8 cellular contexts compared by ENCODE assay signal in genomic region chr14:96796851-96797187, GRCh38. TPM values are rescaled to one million over a fixed set of nuclear protein-coding genes. Genes with fewer than 3 reads are reported as not detected.
DNase-seq lines count a peak whose midpoint lies in the region; ATAC-seq and TF ChIP-seq lines count a peak whose summit lies in the region.

No MANE protein-coding gene starts in this region.

- H3K79me2 ChIP-seq in GM23338 (replicated peaks; ENCODE audit: insufficient read depth), result peaks cover 44% of the 10 kb centered on the region

- H3K36me3 ChIP-seq in CD8-positive, alpha-beta T cell (ENCODE audit: insufficient read depth, low read length), result no peaks in the 10 kb centered on the region
- no peaks in the 10 kb centered on the region for H3K36me3 ChIP-seq in GM23338 (ENCODE audit: insufficient read depth)
- no peaks in the 10 kb centered on the region for H3K36me3 ChIP-seq in naive thymus-derived CD4-positive, alpha-beta T cell (ENCODE audit: control insufficient read depth in 2 of 3, insufficient read depth in 3 of 3, low read length in 3 of 3)

- no peaks in the 10 kb centered on the region for H3K9me3 ChIP-seq in CD8-positive, alpha-beta T cell (ENCODE audit: low read length)
- no peaks in the 10 kb centered on the region for H3K9me3 ChIP-seq in naive thymus-derived CD4-positive, alpha-beta T cell (ENCODE audit: control insufficient read depth in 2 of 3, low read length in 3 of 3)

- no peak for DNase-seq in CD8-positive, alpha-beta T cell
- DNase-seq in GM23338 (ENCODE audit: low spot score), result no peak
- DNase-seq in activated T-helper 1 cell treated with anti-CD3 and anti-CD28 coated beads, Interleukin-12 subunit alpha, Interleukin-12 subunit beta, Interleukin-2, Interleukin-4 antibody, amounts not matched to agents 30 ng/mL and 10 ng/mL and 1 ng/mL, durations not matched to agents 14 hours and 24 hours and 36 hours (ENCODE audit: low spot score), result no peak
- no peak for DNase-seq in naive thymus-derived CD4-positive, alpha-beta T cell
- no peak for DNase-seq in GM13976 (ENCODE audit: low spot score)
- DNase-seq in COLO829 (ENCODE audit: low spot score), result no peak
- DNase-seq in RKO (ENCODE audit: low spot score), result no peak
- no peak for DNase-seq in islet precursor cell

- no peak for ATAC-seq in CD8-positive, alpha-beta T cell
- ATAC-seq in GM23338, result no peak
- ATAC-seq in naive thymus-derived CD4-positive, alpha-beta T cell, result no peak

- peaks cover 19% of the 10 kb centered on the region for H3K4me1 ChIP-seq in CD8-positive, alpha-beta T cell (ENCODE audit: insufficient read depth, low read length)
- peaks cover 14% of the 10 kb centered on the region for H3K4me1 ChIP-seq in GM23338 (ENCODE audit: insufficient read depth)
- peaks cover 10 to 14% of the 10 kb centered on the region in 2 donors for H3K4me1 ChIP-seq in naive thymus-derived CD4-positive, alpha-beta T cell (ENCODE audit: control insufficient read depth in 2 of 2, insufficient read depth in 2 of 2, low read length in 2 of 2)

- H3K4me3 Mint-ChIP-seq in CD8-positive, alpha-beta T cell, result peak overlapping the region; percentile 78
- peak overlapping the region; percentile 61 for H3K4me3 Mint-ChIP-seq in GM23338
- H3K4me3 Mint-ChIP-seq in activated T-helper 1 cell treated with anti-CD3 and anti-CD28 coated beads, Interleukin-12 subunit alpha, Interleukin-12 subunit beta, Interleukin-2, Interleukin-4 antibody, amounts not matched to agents 30 ng/mL and 10 ng/mL and 1 ng/mL, durations not matched to agents 14 hours and 24 hours and 36 hours, result peak overlapping the region; percentile 82
- H3K4me3 Mint-ChIP-seq in naive thymus-derived CD4-positive, alpha-beta T cell, result peak overlapping the region; percentile 75 to 93 (median 83)

- H3K27me3 ChIP-seq in CD8-positive, alpha-beta T cell (ENCODE audit: insufficient read depth, low read length), result no peaks in the 10 kb centered on the region
- H3K27me3 ChIP-seq in GM23338 (ENCODE audit: insufficient read depth), result no peaks in the 10 kb centered on the region
- no peaks in the 10 kb centered on the region for H3K27me3 ChIP-seq in naive thymus-derived CD4-positive, alpha-beta T cell (ENCODE audit: control insufficient read depth in 2 of 2, insufficient read depth in 2 of 2, low read length in 2 of 2)

- CTCF ChIA-PET in CD8-positive, alpha-beta T cell (lab: Charles Lee), result no interaction called here
- CTCF ChIA-PET in naive thymus-derived CD4-positive, alpha-beta T cell (lab: Charles Lee), result no interaction called here

- intact Hi-C loops in CD8-positive, alpha-beta T cell (cut with DNase I, micrococcal nuclease), result loop anchor here (1.0 to 10.0 kb wide), 7 partner anchors 35 to 1428 kb away; partner anchors contain the start of genes PAPOLA (in 2 of the 2), AK7 (in 1 of the 2), ATG2B (in 1 of the 2) and GSKIP (in 1 of the 2)
- intact Hi-C loops in activated T-helper 1 cell treated with anti-CD3 and anti-CD28 coated beads, Interleukin-12 subunit alpha, Interleukin-12 subunit beta, Interleukin-2, Interleukin-4 antibody, amounts not matched to agents 30 ng/mL and 10 ng/mL and 1 ng/mL, durations not matched to agents 14 hours and 24 hours and 36 hours (cut with micrococcal nuclease), result loop anchor here (1.0 to 5.0 kb wide), 4 partner anchors 35 to 405 kb away; partner anchors contain the start of genes AK7 and PAPOLA
- intact Hi-C loops in naive thymus-derived CD4-positive, alpha-beta T cell (cut with micrococcal nuclease), result loop anchor here (1.0 to 10.0 kb wide), 9 partner anchors 35 to 660 kb away; partner anchors contain the start of genes ATG2B (in 2 of the 2), GSKIP (in 2 of the 2) and PAPOLA (in 2 of the 2)

- H3K27ac Mint-ChIP-seq in CD8-positive, alpha-beta T cell, result peak overlapping the region; percentile 84
- H3K27ac Mint-ChIP-seq in GM23338, result no peak overlapping the region
- peak overlapping the region; percentile 82 for H3K27ac Mint-ChIP-seq in activated T-helper 1 cell treated with anti-CD3 and anti-CD28 coated beads, Interleukin-12 subunit alpha, Interleukin-12 subunit beta, Interleukin-2, Interleukin-4 antibody, amounts not matched to agents 30 ng/mL and 10 ng/mL and 1 ng/mL, durations not matched to agents 14 hours and 24 hours and 36 hours
- H3K27ac Mint-ChIP-seq in naive thymus-derived CD4-positive, alpha-beta T cell, result peak overlapping the region in 8 of 9 donors; percentile 60 to 90 (median 80)

- H3F3A ChIP-seq in GM23338 (replicated peaks; ENCODE audit: low read depth), result no peaks in the 10 kb centered on the region

- in situ Hi-C loops in GM13976 (cut with MboI; ENCODE audit: low sequenced_read_pairs, unreplicated experiment), result no loop called here

- H3K27me3 Mint-ChIP-seq in CD8-positive, alpha-beta T cell (ENCODE audit: low read depth), result no peaks in the 10 kb centered on the region
- no peaks in the 10 kb centered on the region for H3K27me3 Mint-ChIP-seq in GM23338 (ENCODE audit: insufficient read depth, low read depth, poor library complexity)
- peaks cover 9% of the 10 kb centered on the region for H3K27me3 Mint-ChIP-seq in activated T-helper 1 cell treated with anti-CD3 and anti-CD28 coated beads, Interleukin-12 subunit alpha, Interleukin-12 subunit beta, Interleukin-2, Interleukin-4 antibody, amounts not matched to agents 30 ng/mL and 10 ng/mL and 1 ng/mL, durations not matched to agents 14 hours and 24 hours and 36 hours (ENCODE audit: insufficient read depth)
- peaks cover 0 to 10% (median 3%) of the 10 kb centered on the region in 5 donors for H3K27me3 Mint-ChIP-seq in naive thymus-derived CD4-positive, alpha-beta T cell

- H2AFZ ChIP-seq in GM23338, result no peak overlapping the region

- POLR2A ChIA-PET in CD8-positive, alpha-beta T cell (lab: Charles Lee), result interaction anchor here (0.9 to 1.6 kb wide), 2 partner anchors 11 to 701 kb away, joined by 3 to 4 read pairs; no protein-coding TSS in a partner anchor
- POLR2A ChIA-PET in naive thymus-derived CD4-positive, alpha-beta T cell (lab: Charles Lee), result interaction anchor here (1.3 to 1.9 kb wide), 3 partner anchors 9 to 24 kb away, joined by 3 to 4 read pairs (median 4); no protein-coding TSS in a partner anchor

- peak overlapping the region; percentile 66 for H3K27ac ChIP-seq in CD8-positive, alpha-beta T cell (ENCODE audit: low read depth, low read length)
- H3K27ac ChIP-seq in GM23338 (ENCODE audit: low read depth), result no peak overlapping the region
- peak overlapping the region; percentile 79 for H3K27ac ChIP-seq in naive thymus-derived CD4-positive, alpha-beta T cell (ENCODE audit: low read depth, low read length)

- H3K9me2 ChIP-seq in GM23338 (ENCODE audit: insufficient read depth), result no peaks in the 10 kb centered on the region

- H3K4me3 ChIP-seq in CD8-positive, alpha-beta T cell (ENCODE audit: low read depth, low read length), result peak overlapping the region; percentile 73
- H3K4me3 ChIP-seq in GM23338, result no peak overlapping the region
- H3K4me3 ChIP-seq in naive thymus-derived CD4-positive, alpha-beta T cell (ENCODE audit: low read length), result peak overlapping the region; percentile 75

- peaks cover 28% of the 10 kb centered on the region for H4K20me1 ChIP-seq in GM23338 (replicated peaks; ENCODE audit: insufficient read depth)

- H3K36me3 Mint-ChIP-seq in CD8-positive, alpha-beta T cell, result no peaks in the 10 kb centered on the region
- H3K36me3 Mint-ChIP-seq in GM23338 (ENCODE audit: low read depth), result no peaks in the 10 kb centered on the region; the same call in 2 of the 3 replicates
- peaks cover 7% of the 10 kb centered on the region for H3K36me3 Mint-ChIP-seq in activated T-helper 1 cell treated with anti-CD3 and anti-CD28 coated beads, Interleukin-12 subunit alpha, Interleukin-12 subunit beta, Interleukin-2, Interleukin-4 antibody, amounts not matched to agents 30 ng/mL and 10 ng/mL and 1 ng/mL, durations not matched to agents 14 hours and 24 hours and 36 hours (ENCODE audit: low read depth)
- H3K36me3 Mint-ChIP-seq in naive thymus-derived CD4-positive, alpha-beta T cell, result peaks cover 0 to 2% (median 0%) of the 10 kb centered on the region in 5 donors

- TF ChIP-seq CTCF in CD8-positive, alpha-beta T cell (IDR thresholded peaks at IDR 0.05), result no peak
- TF ChIP-seq CTCF in GM23338 (conservative IDR thresholded peaks at IDR 0.05; ENCODE audit: low read depth in 2 of 2), result no peak
- TF ChIP-seq CTCF in GM13976 (IDR thresholded peaks at IDR 0.05; ENCODE audit: borderline replicate concordance, control extremely low read depth, extremely low read depth, insufficient read depth, missing control alignments), result no peak

- no peaks in the 10 kb centered on the region for H3K9me3 Mint-ChIP-seq in CD8-positive, alpha-beta T cell
- H3K9me3 Mint-ChIP-seq in GM23338, result no peaks in the 10 kb centered on the region
- H3K9me3 Mint-ChIP-seq in activated T-helper 1 cell treated with anti-CD3 and anti-CD28 coated beads, Interleukin-12 subunit alpha, Interleukin-12 subunit beta, Interleukin-2, Interleukin-4 antibody, amounts not matched to agents 30 ng/mL and 10 ng/mL and 1 ng/mL, durations not matched to agents 14 hours and 24 hours and 36 hours, result no peaks in the 10 kb centered on the region
- H3K9me3 Mint-ChIP-seq in naive thymus-derived CD4-positive, alpha-beta T cell, result no peaks in the 10 kb centered on the region

- peaks cover 24% of the 10 kb centered on the region for H3K4me1 Mint-ChIP-seq in CD8-positive, alpha-beta T cell (ENCODE audit: low read depth)
- peaks cover 15% of the 10 kb centered on the region for H3K4me1 Mint-ChIP-seq in GM23338
- peaks cover 45% of the 10 kb centered on the region for H3K4me1 Mint-ChIP-seq in activated T-helper 1 cell treated with anti-CD3 and anti-CD28 coated beads, Interleukin-12 subunit alpha, Interleukin-12 subunit beta, Interleukin-2, Interleukin-4 antibody, amounts not matched to agents 30 ng/mL and 10 ng/mL and 1 ng/mL, durations not matched to agents 14 hours and 24 hours and 36 hours (ENCODE audit: low read depth)
- H3K4me1 Mint-ChIP-seq in naive thymus-derived CD4-positive, alpha-beta T cell, result peaks cover 10 to 33% (median 25%) of the 10 kb centered on the region in 7 donors

- no peak overlapping the region for H3K4me2 ChIP-seq in GM23338

TF ChIP-seq in GM23338, 12 proteins besides CTCF, POLR2A, EP300 and RAD21 (continues in another document):
- no peak for TF ChIP-seq EZH2 (IDR thresholded peaks at IDR 0.05; ENCODE audit: low read depth, unreplicated experiment)
- TF ChIP-seq NANOG (IDR thresholded peaks at IDR 0.05; ENCODE audit: borderline replicate concordance), result no peak
- TF ChIP-seq ZNF331 (CRISPR knock-in tag; IDR thresholded peaks at IDR 0.05; ENCODE audit: low read depth), result no peak
- no peak for TF ChIP-seq POLR2AphosphoS5 (IDR thresholded peaks at IDR 0.05; ENCODE audit: low read depth)
- no peak for TF ChIP-seq ZNF114 (CRISPR knock-in tag; IDR thresholded peaks at IDR 0.05)
- TF ChIP-seq STAT1 (IDR thresholded peaks at IDR 0.05; ENCODE audit: unreplicated experiment), result no peak

RNA-seq across cellular contexts. Expression of gene VRK1, which starts 0.4 kb away (rescaled TPM):
- 10 to 100 TPM; 47.2 to 50.4 TPM for total RNA-seq in CD8-positive, alpha-beta T cell
- total RNA-seq in GM23338 (2014; rRNA removed; shearing (Covaris generic)), result 53.3 and 83.8 TPM in 2 replicates
- polyA plus RNA-seq in GM23338 (2016; fragmentation: Nextera tagmentation; extraction: Ambion mirVana), result 113 and 119 TPM in 2 replicates
- 72.1 and 79.4 TPM in 2 replicates for total RNA-seq in activated T-helper 1 cell treated with anti-CD3 and anti-CD28 coated beads, Interleukin-12 subunit alpha, Interleukin-12 subunit beta, Interleukin-2, Interleukin-4 antibody, amounts not matched to agents 30 ng/mL and 10 ng/mL and 1 ng/mL, durations not matched to agents 14 hours and 24 hours and 36 hours
- 10 to 100 TPM; 28.5 to 52.2 (median 40.7) TPM for total RNA-seq in naive thymus-derived CD4-positive, alpha-beta T cell
- polyA plus RNA-seq in naive thymus-derived CD4-positive, alpha-beta T cell, result 10 to 100 TPM; 33.3 to 45.8 TPM
